In genomic region chr9:137218212-137218753, GRCh38 we compare ENCODE assay signal across 1 cellular context.
TF ChIP-seq lines count a peak whose summit lies in the region.

No MANE protein-coding gene starts in this region.

TF ChIP-seq in K562, 482 proteins besides CTCF, POLR2A, EP300 and RAD21:
- 0 out of 2 replicates have a peak, but pooled peaks have one; percentile 1 for TF ChIP-seq ZNF589 (CRISPR knock-in tag; IDR thresholded peaks at IDR 0.05; ENCODE audit: low read depth)
- 0 out of 2 replicates have a peak, but pooled peaks have one; percentile 5 for TF ChIP-seq CAMTA2 (CRISPR knock-in tag; conservative IDR thresholded peaks at IDR 0.05)
- no peak for TF ChIP-seq ASH1L (IDR thresholded peaks at IDR 0.05; ENCODE audit: borderline replicate concordance, low read depth, partially characterized antibody)
- TF ChIP-seq FIP1L1 (IDR thresholded peaks at IDR 0.05; ENCODE audit: low read depth, low read length, poor library complexity, severe bottlenecking): peak; percentile 39
- no peak for TF ChIP-seq NFE2 (IDR thresholded peaks at IDR 0.05; ENCODE audit: low read depth)
- TF ChIP-seq ZNF511 (CRISPR knock-in tag; IDR thresholded peaks at IDR 0.05): 0 out of 2 replicates have a peak, but pooled peaks have one; percentile 9
- no peak for TF ChIP-seq PTBP1 (IDR thresholded peaks at IDR 0.05; ENCODE audit: low read depth, low read length)
- TF ChIP-seq ZNF282 (CRISPR knock-in tag; IDR thresholded peaks at IDR 0.05): 0 out of 2 replicates have a peak, but pooled peaks have one; percentile 27
- TF ChIP-seq ZBTB33 (CRISPR knock-in tag; IDR thresholded peaks at IDR 0.05): peak; percentile 78
- TF ChIP-seq PCBP2 (IDR thresholded peaks at IDR 0.05; ENCODE audit: low read depth, low read length, poor library complexity, severe bottlenecking): no peak
- no peak for TF ChIP-seq NFE2L1 (tag; IDR thresholded peaks at IDR 0.05; ENCODE audit: borderline replicate concordance, low read depth)
- 0 out of 2 replicates have a peak, but pooled peaks have one; percentile 47 for TF ChIP-seq HMGXB4 (CRISPR knock-in tag; IDR thresholded peaks at IDR 0.05)
- no peak; the same call in 1 of the 2 replicates for TF ChIP-seq RBM14 (IDR thresholded peaks at IDR 0.05; ENCODE audit: borderline replicate concordance, insufficient read depth, low read depth, low read length)
TF ChIP-seq in K562: peak in this region for 7.
